8 cellular contexts compared by ENCODE assay signal in the genomic region with DNA sequence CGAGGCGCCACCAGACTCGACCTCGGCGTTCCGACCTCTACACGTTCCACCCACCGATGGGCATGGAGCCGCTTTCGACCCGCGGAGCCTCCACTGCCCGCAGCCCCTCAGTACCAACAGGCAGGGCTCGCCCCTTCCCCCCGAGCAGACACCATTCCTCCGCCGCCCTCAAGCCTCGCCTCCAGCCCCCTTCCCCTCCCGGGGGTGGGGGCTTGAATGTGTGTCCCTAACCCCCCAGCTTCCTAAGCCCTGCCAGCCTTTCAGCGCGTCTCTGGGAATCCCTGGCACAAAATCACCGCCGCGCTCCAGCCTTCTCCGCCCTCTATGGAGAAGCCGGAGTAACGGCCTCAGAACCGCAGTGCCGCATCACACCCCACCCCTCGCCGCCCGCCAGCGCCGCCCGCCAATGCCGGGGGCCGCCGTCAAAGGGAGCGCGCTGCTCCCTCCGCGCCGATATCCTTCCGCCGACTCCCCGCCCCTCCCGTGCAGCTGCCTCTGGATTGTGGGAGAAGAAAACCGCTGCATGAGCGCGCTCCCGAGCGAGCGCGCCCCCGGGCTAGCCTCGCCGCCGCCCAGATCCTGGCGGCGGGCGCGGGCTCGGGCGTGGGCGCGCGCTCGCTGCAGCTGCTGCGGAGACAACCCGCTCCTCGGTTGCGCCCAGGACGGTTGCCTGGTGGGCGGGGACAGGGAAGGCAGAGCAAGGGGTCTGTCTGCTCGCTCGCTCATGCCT. TPM values are rescaled to one million over a fixed set of nuclear protein-coding genes. Genes with fewer than 3 reads are reported as not detected.
A peak's percentile ranks its signal among the peaks of the same experiment; 100 is the strongest.
DNase-seq lines count a peak whose midpoint lies in the region; ATAC-seq and TF ChIP-seq lines count a peak whose summit lies in the region.

A gene with protein sequence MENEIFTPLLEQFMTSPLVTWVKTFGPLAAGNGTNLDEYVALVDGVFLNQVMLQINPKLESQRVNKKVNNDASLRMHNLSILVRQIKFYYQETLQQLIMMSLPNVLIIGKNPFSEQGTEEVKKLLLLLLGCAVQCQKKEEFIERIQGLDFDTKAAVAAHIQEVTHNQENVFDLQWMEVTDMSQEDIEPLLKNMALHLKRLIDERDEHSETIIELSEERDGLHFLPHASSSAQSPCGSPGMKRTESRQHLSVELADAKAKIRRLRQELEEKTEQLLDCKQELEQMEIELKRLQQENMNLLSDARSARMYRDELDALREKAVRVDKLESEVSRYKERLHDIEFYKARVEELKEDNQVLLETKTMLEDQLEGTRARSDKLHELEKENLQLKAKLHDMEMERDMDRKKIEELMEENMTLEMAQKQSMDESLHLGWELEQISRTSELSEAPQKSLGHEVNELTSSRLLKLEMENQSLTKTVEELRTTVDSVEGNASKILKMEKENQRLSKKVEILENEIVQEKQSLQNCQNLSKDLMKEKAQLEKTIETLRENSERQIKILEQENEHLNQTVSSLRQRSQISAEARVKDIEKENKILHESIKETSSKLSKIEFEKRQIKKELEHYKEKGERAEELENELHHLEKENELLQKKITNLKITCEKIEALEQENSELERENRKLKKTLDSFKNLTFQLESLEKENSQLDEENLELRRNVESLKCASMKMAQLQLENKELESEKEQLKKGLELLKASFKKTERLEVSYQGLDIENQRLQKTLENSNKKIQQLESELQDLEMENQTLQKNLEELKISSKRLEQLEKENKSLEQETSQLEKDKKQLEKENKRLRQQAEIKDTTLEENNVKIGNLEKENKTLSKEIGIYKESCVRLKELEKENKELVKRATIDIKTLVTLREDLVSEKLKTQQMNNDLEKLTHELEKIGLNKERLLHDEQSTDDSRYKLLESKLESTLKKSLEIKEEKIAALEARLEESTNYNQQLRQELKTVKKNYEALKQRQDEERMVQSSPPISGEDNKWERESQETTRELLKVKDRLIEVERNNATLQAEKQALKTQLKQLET (N-terminal part only) (minus strand): TSS at position 343 of the 730 bp plus-strand sequence. CDS start 777 bp downstream, outside the sequence.

- peaks cover 7 to 8% of the 10 kb centered on the region in 2 donors for H3K4me1 ChIP-seq in mucosa of rectum (ENCODE audit: control insufficient read depth in 2 of 2, insufficient read depth in 2 of 2, low read length in 2 of 2)

- H3K36me3 ChIP-seq in mucosa of rectum (ENCODE audit: control insufficient read depth in 2 of 2, insufficient read depth in 2 of 2, low read length in 2 of 2) = no peaks in the 10 kb centered on the region

- H3K4me3 Mint-ChIP-seq in IgD-negative memory B cell = peak within 1 kb of the TSS; percentile 85 to 98 (median 95)

- H3K27ac ChIP-seq in mucosa of rectum (ENCODE audit: low read depth in 2 of 2, low read length in 2 of 2) = peak within 1 kb of the TSS; percentile 81 to 84

- H3K27me3 ChIP-seq in mucosa of rectum (ENCODE audit: control insufficient read depth in 2 of 2, insufficient read depth in 2 of 2, low read length in 2 of 2) = peaks cover 0 to 2% of the 10 kb centered on the region in 2 donors

- H3K4me1 Mint-ChIP-seq in IgD-negative memory B cell = peaks cover 18 to 39% (median 27%) of the 10 kb centered on the region in 3 donors

- H3K4me3 ChIP-seq in mucosa of rectum (ENCODE audit: low read length in 2 of 2) = peak within 1 kb of the TSS; percentile 82 to 84

- H3K9ac ChIP-seq in mucosa of rectum (ENCODE audit: low read depth in 1 of 2, low read length in 2 of 2) = peak within 1 kb of the TSS; percentile 69 to 76

- H3K9me3 ChIP-seq in mucosa of rectum (ENCODE audit: control insufficient read depth in 2 of 2, low read length in 2 of 2) = no peaks in the 10 kb centered on the region

- DNase-seq in DMS153 (lab: John Stamatoyannopoulos, UW) = peak; percentile 93
- DNase-seq in OCI-M1 (lab: John Stamatoyannopoulos, UW) = peak; percentile 97
- peak; percentile 87 for DNase-seq in activated T-cell treated with anti-CD3 and anti-CD28 coated beads for 48 hours (ENCODE audit: low read depth)
- peak; percentile 99 for DNase-seq in erythroblast (lab: John Stamatoyannopoulos, UW)
- peak; percentile 60 to 67 for DNase-seq in stimulated activated CD8-positive, alpha-beta memory T cell treated with anti-CD3 and anti-CD28 coated beads, Interleukin-4, amount 100 ng/mL, for 4 hours (ENCODE audit: low read depth in 2 of 2, low spot score in 1 of 2)

- H3K27me3 Mint-ChIP-seq in IgD-negative memory B cell = peaks cover 4% of the 10 kb centered on the region

- H3K36me3 Mint-ChIP-seq in IgD-negative memory B cell = no peaks in the 10 kb centered on the region

- H3K9me3 Mint-ChIP-seq in IgD-negative memory B cell = no peaks in the 10 kb centered on the region

- ATAC-seq in GM21529 (IDR thresholded peaks at IDR 0.05; ENCODE audit: unreplicated experiment) = peak; percentile 79

- peak; percentile 75 for TF ChIP-seq POLR2A in erythroblast (IDR thresholded peaks at IDR 0.05; ENCODE audit: low read length)

- H3K27ac Mint-ChIP-seq in IgD-negative memory B cell = peak within 1 kb of the TSS; percentile 77 to 97 (median 86)

RNA-seq across cellular contexts. Expression of the gene that starts here (rescaled TPM):
- polyA plus RNA-seq in IgD-negative memory B cell = 4.8 TPM

Comparison
In these comparisons a context has a peak if more than half of its experiments do, and no peak if none do; other contexts are left out.
1. Peak in every context shown above with its lines: DNase-seq, ATAC-seq, H3K4me3 ChIP-seq and H3K27ac ChIP-seq.